ENCODE assay signal across 21 cellular contexts in genomic region chr10:71211053-71211452, GRCh38. TPM values are rescaled to one million over a fixed set of nuclear protein-coding genes. Genes with fewer than 3 reads are reported as not detected.
DNase-seq lines count a peak whose midpoint lies in the region; ATAC-seq, FAIRE-seq and TF ChIP-seq lines count a peak whose summit lies in the region.
"Had no signal": no experiment of that assay in that cellular context is flagged by ENCODE, and none has a peak within 500 bp of the region (broad histone marks: within the 10 kb centered on the region; RNA-seq: fewer than 3 reads in every experiment).

No MANE protein-coding gene starts in this region.

- no peak for DNase-seq in H1 (ENCODE audit: low read depth in 1 of 2, low spot score in 2 of 2)
- DNase-seq in neural crest cell (ENCODE audit: low read depth, low spot score): no peak
- peak; percentile 41 for DNase-seq in upper lobe of right lung
- DNase-seq in cerebellar nuclear complex (lab: John Stamatoyannopoulos, UW): no peak
- DNase-seq: CD8-positive, alpha-beta T cell; H9; Kasumi-1; MG63; NCI-H1048; NCI-H1436; NCI-H1930; NCI-H226; NCI-H524; NCI-H82; SHP77 had no signal

- peaks cover 0 to 28% of the 10 kb centered on the region in 2 experiments; a peak in 3 of 4 replicates for H3K79me2 ChIP-seq in H1 (ENCODE audit: control insufficient read depth in 1 of 2, insufficient read depth in 2 of 2, low read length in 2 of 2)

- H2BK20ac ChIP-seq in H1 (ENCODE audit: low read length): peak overlapping the region; percentile 16; the same call in 1 of the 2 replicates

- H3K23ac ChIP-seq in H1 (ENCODE audit: insufficient read length): no peak overlapping the region

- no peak overlapping the region; the same call in 1 of the 2 replicates for H2BK15ac ChIP-seq in H1 (ENCODE audit: low read length)

- H3K27ac Mint-ChIP-seq in neural crest cell (ENCODE audit: unreplicated experiment): no peak overlapping the region
- H3K27ac Mint-ChIP-seq: CD8-positive, alpha-beta T cell had no signal

- POLR2A ChIA-PET in HEK293 (lab: Yijun Ruan, JAX): no interaction called here
- POLR2A ChIA-PET in H1 (lab: Charles Lee; ENCODE audit: partially characterized antibody): interaction anchor here (1.0 to 4.6 kb wide), 3 partner anchors 10 to 60 kb away, joined by 3 to 17 read pairs (median 3); no protein-coding TSS in a partner anchor

- peak overlapping the region; percentile 49 for H3K4me3 Mint-ChIP-seq in neural crest cell

- 0 out of 2 replicates have a peak overlapping the region, but pooled peaks have one; percentile 32 for H2BK12ac ChIP-seq in H1 (ENCODE audit: low read depth, low read length)

- no peak for TF ChIP-seq EP300 in H1 (IDR thresholded peaks at IDR 0.05; ENCODE audit: borderline replicate concordance in 1 of 2, low read depth in 2 of 2, low read length in 2 of 2)

- H4K91ac ChIP-seq in H1 (replicated peaks; ENCODE audit: insufficient read length, low read length): no peak overlapping the region

- FAIRE-seq in H1 (lab: Jason Lieb, UNC): no peak
- FAIRE-seq: GM12891, GM18507 had no signal

- H3K27me3 ChIP-seq in H1 (replicated peaks in 1 of 4; ENCODE audit: control insufficient read depth in 3 of 4, extremely low read depth in 1 of 4, insufficient read depth in 3 of 4, low read length in 3 of 4) (peaks cover 1 to 31% (median 23%) of the 10 kb centered on the region in 4 experiments), upper lobe of right lung (peaks cover 16% of the 10 kb centered on the region)

- H3K27me3 Mint-ChIP-seq in neural crest cell (ENCODE audit: low read depth): peaks cover 83% of the 10 kb centered on the region

- no peaks in the 10 kb centered on the region for H3K9me3 ChIP-seq in HEK293 (ENCODE audit: control insufficient read depth, insufficient read depth, low read depth, low read length)
- H3K9me3 ChIP-seq in H1 (ENCODE audit: insufficient read depth in 2 of 2, low read depth in 1 of 2, low read length in 1 of 2): no peaks in the 10 kb centered on the region
- H3K9me3 ChIP-seq in upper lobe of right lung: no peaks in the 10 kb centered on the region
- H3K9me3 ChIP-seq: BLaER1 treated with 17β-estradiol and CSF1 and Interleukin-3, amounts not matched to agents 10 nM and 100 nM; MG63 had no signal

- TF ChIP-seq RAD21 in H1 (IDR thresholded peaks at IDR 0.05 in 1 of 2, conservative IDR thresholded peaks at IDR 0.05 in 1 of 2; ENCODE audit: low read depth in 2 of 2, low read length in 2 of 2): no peak

- H3K4me1 ChIP-seq in HEK293 (ENCODE audit: control insufficient read depth, insufficient read depth, low read length): peaks cover 23% of the 10 kb centered on the region
- H3K4me1 ChIP-seq in H1 (replicated peaks in 1 of 4; ENCODE audit: control insufficient read depth in 3 of 4, insufficient read depth in 4 of 4, low read length in 3 of 4): peaks cover 15 to 40% (median 18%) of the 10 kb centered on the region in 4 experiments
- peaks cover 28% of the 10 kb centered on the region for H3K4me1 ChIP-seq in upper lobe of right lung

- no peak for TF ChIP-seq POLR2A in H1 (IDR thresholded peaks at IDR 0.05; ENCODE audit: control extremely low read depth in 1 of 2, low read depth in 2 of 2, low read length in 2 of 2)

- H4K5ac ChIP-seq in H1 (ENCODE audit: insufficient read length, low read depth, low read length): no peak overlapping the region

- no peaks in the 10 kb centered on the region for H3K36me3 ChIP-seq in HEK293 (ENCODE audit: control insufficient read depth in 2 of 2, insufficient read depth in 1 of 2, low read length in 2 of 2)
- H3K36me3 ChIP-seq in H1 (ENCODE audit: control insufficient read depth in 2 of 4, insufficient read depth in 4 of 4, low read length in 3 of 4): no peaks in the 10 kb centered on the region
- no peaks in the 10 kb centered on the region for H3K36me3 ChIP-seq in upper lobe of right lung
- H3K36me3 ChIP-seq: BLaER1 treated with 17β-estradiol and CSF1 and Interleukin-3, amounts not matched to agents 10 nM and 100 nM; MG63 had no signal

- intact Hi-C loops in upper lobe of right lung (cut with DNase I): loop anchor here (10.0 kb wide), 1 partner anchor 54 kb away; no protein-coding TSS in a partner anchor

- no peak overlapping the region for H3K4ac ChIP-seq in H1 (replicated peaks; ENCODE audit: insufficient read length, low read depth, low read length)

- TF ChIP-seq CTCF in HEK293 (tag by site-specific recombination; IDR thresholded peaks at IDR 0.05) (no peak), H1 (IDR thresholded peaks at IDR 0.05; ENCODE audit: control extremely low read depth in 1 of 3, insufficient read depth in 1 of 3, low read depth in 1 of 3, low read length in 3 of 3) (no peak), neural crest cell (conservative IDR thresholded peaks at IDR 0.05) (no peak), upper lobe of right lung (IDR thresholded peaks at IDR 0.05) (no peak)

- no peak overlapping the region for H2AK5ac ChIP-seq in H1 (ENCODE audit: low read depth, low read length)

- H4K8ac ChIP-seq in H1 (ENCODE audit: extremely low read depth, insufficient read depth, low read length): no peak overlapping the region; the same call in 1 of the 2 replicates

- H2BK120ac ChIP-seq in H1 (replicated peaks; ENCODE audit: low read depth, low read length): no peak overlapping the region

- H3K4me1 Mint-ChIP-seq in neural crest cell: peaks cover 31% of the 10 kb centered on the region

- CTCF ChIA-PET in HEK293 (lab: Yijun Ruan, JAX) (interaction anchor here (0.7 to 1.1 kb wide), 4 partner anchors 25 to 304 kb away, joined by 3 to 6 read pairs (median 4); no protein-coding TSS in a partner anchor), H1 (lab: Charles Lee; ENCODE audit: partially characterized antibody) (interaction anchor here (1.0 to 7.3 kb wide), 4 partner anchors 14 to 287 kb away, joined by 3 to 58 read pairs (median 8); no protein-coding TSS in a partner anchor)

- no peak overlapping the region; a peak in 1 of 4 replicates for H3K4me2 ChIP-seq in H1 (ENCODE audit: insufficient read depth in 1 of 2, low read depth in 2 of 2, low read length in 2 of 2)

- H3K79me1 ChIP-seq in H1 (ENCODE audit: low read depth, low read length): peaks cover under 1% of the 10 kb centered on the region; the same call in 1 of the 2 replicates

- no peak overlapping the region for H2AFZ ChIP-seq in H1 (ENCODE audit: low read length)

- no peaks in the 10 kb centered on the region for H3K36me3 Mint-ChIP-seq in neural crest cell (ENCODE audit: low read depth)
- H3K36me3 Mint-ChIP-seq: CD8-positive, alpha-beta T cell had no signal

- 87% methylated on average over 4 of the region's 4 CpGs; no CpG with 5 or more reads in 1 of the 2 experiments for WGBS in H1 (ENCODE audit: extremely low coverage in 1 of 2, insufficient coverage in 1 of 2, insufficient read length in 1 of 2, insufficient replicate concordance in 2 of 2, low coverage in 1 of 2, low lambda C conversion rate in 2 of 2, missing lambda C conversion rate in 1 of 2), 2 experiments

- ATAC-seq in upper lobe of right lung (no peak), GM18867 (IDR thresholded peaks at IDR 0.05; ENCODE audit: unreplicated experiment) (no peak), GM19035 (IDR thresholded peaks at IDR 0.05; ENCODE audit: unreplicated experiment) (no peak)
- ATAC-seq: CD8-positive, alpha-beta T cell had no signal

- peaks cover 19% of the 10 kb centered on the region; the same call in 1 of the 2 replicates for H3K23me2 ChIP-seq in H1 (ENCODE audit: low read depth, low read length)

- H3K18ac ChIP-seq in H1 (ENCODE audit: extremely low read depth, low read length): no peak overlapping the region

- no peak overlapping the region; the same call in 1 of the 2 replicates for H2BK5ac ChIP-seq in H1 (ENCODE audit: low read depth, low read length)

- H4K20me1 ChIP-seq in H1 (replicated peaks in 1 of 2; ENCODE audit: control insufficient read depth in 1 of 2, insufficient read depth in 2 of 2, low read length in 2 of 2): peaks cover 1 to 3% of the 10 kb centered on the region in 2 experiments

- H3K4me3 ChIP-seq in HEK293 (ENCODE audit: low read depth, low read length) (no peak overlapping the region), H1 (ENCODE audit: extremely low read depth in 1 of 4, insufficient read depth in 2 of 4, low read depth in 3 of 4, low read length in 4 of 4) (no peak overlapping the region), upper lobe of right lung (no peak overlapping the region)

- no peaks in the 10 kb centered on the region for H3K9me3 Mint-ChIP-seq in neural crest cell
- H3K9me3 Mint-ChIP-seq: CD8-positive, alpha-beta T cell; H9 had no signal

- H3K27ac ChIP-seq in HEK293 (ENCODE audit: extremely low read depth, low read depth, low read length) (no peak overlapping the region), H1 (ENCODE audit: low read depth, low read length) (no peak overlapping the region), upper lobe of right lung (no peak overlapping the region)
- H3K27ac ChIP-seq: BLaER1 treated with 17β-estradiol and CSF1 and Interleukin-3, amounts not matched to agents 10 nM and 100 nM had no signal

- H3K56ac ChIP-seq in H1 (replicated peaks; ENCODE audit: insufficient read length, low read depth, low read length): no peak overlapping the region

- H3K14ac ChIP-seq in H1 (ENCODE audit: insufficient read length): no peak overlapping the region

- no peak overlapping the region for H3K9ac ChIP-seq in H1 (replicated peaks in 1 of 4; ENCODE audit: extremely low read depth in 1 of 4, low read depth in 3 of 4, low read length in 3 of 4)

TF ChIP-seq in HEK293, 187 proteins besides CTCF, POLR2A, EP300 and RAD21:
- no peak for TF ChIP-seq SALL2 (tag by site-specific recombination; IDR thresholded peaks at IDR 0.05; ENCODE audit: borderline replicate concordance)
- peak; percentile 86; the same call in 1 of the 2 replicates for TF ChIP-seq SCRT1 (tag by site-specific recombination; IDR thresholded peaks at IDR 0.05; ENCODE audit: borderline replicate concordance)
- TF ChIP-seq SCRT2 (tag by site-specific recombination; IDR thresholded peaks at IDR 0.05): peak; percentile 96
TF ChIP-seq in HEK293: peak in this region for 2.

TF ChIP-seq in H1, 55 proteins besides CTCF, POLR2A, EP300 and RAD21 (continues in another document):
- no peak for TF ChIP-seq TCF12 (IDR thresholded peaks at IDR 0.05; ENCODE audit: low read depth, low read length)
- no peak for TF ChIP-seq GTF2F1 (IDR thresholded peaks at IDR 0.05; ENCODE audit: borderline replicate concordance, low read depth, low read length)
- TF ChIP-seq EZH2 (IDR thresholded peaks at IDR 0.05; ENCODE audit: low read depth, low read length, severe bottlenecking): no peak
- TF ChIP-seq BACH1 (IDR thresholded peaks at IDR 0.05; ENCODE audit: low read length): no peak

RNA-seq across cellular contexts. Expression of gene UNC5B, which starts 1.3 kb away (rescaled TPM):
- 31.8 and 31.9 TPM in 2 replicates for total RNA-seq in H1 (2021; fragmentation: NEBNext Ultra II Directional; extraction: Animal tissue kit (Norgen Biotek cat#: 25700))
- 27.9 and 34.1 TPM in 2 replicates for polyA plus RNA-seq in H1 (2011; rRNA removed)
- polyA plus RNA-seq in H1 (2011; cell fraction: cytosol; rRNA removed): 22.8 TPM
- polyA plus RNA-seq in H1 (2011; cell fraction: nucleus; rRNA removed): 58.1 TPM
- polyA plus RNA-seq in H1 (2012, experiment 1 of 2): 22.2 to 30.2 TPM (median 28.1 TPM) in 4 replicates
- polyA plus RNA-seq in H1 (2012, experiment 2 of 2): 28.3 TPM
- 22.6 TPM for polyA plus RNA-seq in H1 (2013, experiment 1 of 2)
- polyA plus RNA-seq in H1 (2013, experiment 2 of 2): 24.0 TPM
- 22.2 and 22.8 TPM in 2 replicates for polyA minus RNA-seq in H1 (2011; rRNA and poly(A)+ RNA removed)
- polyA minus RNA-seq in H1 (2011; cell fraction: cytosol; rRNA and poly(A)+ RNA removed): 16.0 TPM
- polyA minus RNA-seq in H1 (2011; cell fraction: nucleus; rRNA and poly(A)+ RNA removed): 19.1 TPM
- total RNA-seq in neural crest cell (1.3 TPM in 2 replicates), upper lobe of right lung (16.0 TPM)
